Comparison of ENCODE assay signal across 1 cellular context in genomic region chr5:59725393-59725768, GRCh38.
TF ChIP-seq lines count a peak whose summit lies in the region.

No MANE protein-coding gene starts in this region.

TF ChIP-seq in GM23338, 12 proteins besides CTCF, POLR2A, EP300 and RAD21 (continued from another document):
- no peak for TF ChIP-seq ETS1 (IDR thresholded peaks at IDR 0.05)
- no peak for TF ChIP-seq CREB1 (CRISPR knock-in tag; IDR thresholded peaks at IDR 0.05; ENCODE audit: low read depth)
- TF ChIP-seq STAT1 (IDR thresholded peaks at IDR 0.05; ENCODE audit: unreplicated experiment) = no peak
- no peak for TF ChIP-seq ZNF331 (CRISPR knock-in tag; IDR thresholded peaks at IDR 0.05; ENCODE audit: low read depth)
- no peak for TF ChIP-seq POLR2AphosphoS5 (IDR thresholded peaks at IDR 0.05; ENCODE audit: low read depth)
- no peak for TF ChIP-seq JUNB (IDR thresholded peaks at IDR 0.05; ENCODE audit: unreplicated experiment)
- TF ChIP-seq EZH2 (IDR thresholded peaks at IDR 0.05; ENCODE audit: low read depth, unreplicated experiment) = no peak
- TF ChIP-seq NANOG (IDR thresholded peaks at IDR 0.05; ENCODE audit: borderline replicate concordance) = no peak
- TF ChIP-seq EZH2phosphoT487 (IDR thresholded peaks at IDR 0.05; ENCODE audit: unreplicated experiment) = no peak
- TF ChIP-seq ZNF462 (CRISPR knock-in tag; IDR thresholded peaks at IDR 0.05) = no peak
- no peak for TF ChIP-seq ZNF114 (CRISPR knock-in tag; IDR thresholded peaks at IDR 0.05)
